8 cellular contexts compared by ENCODE assay signal in genomic region chr10:104120512-104120902, GRCh38. TPM values are rescaled to one million over a fixed set of nuclear protein-coding genes. Genes with fewer than 3 reads are reported as not detected.
A peak's percentile ranks its signal among the peaks of the same experiment; 100 is the strongest.
DNase-seq lines count a peak whose midpoint lies in the region; ATAC-seq and TF ChIP-seq lines count a peak whose summit lies in the region.

No MANE protein-coding gene starts in this region.

- WGBS in testis, 2 donors, result 16 to 28% methylated on average over 2 of the region's 2 CpGs

- peaks cover 33% of the 10 kb centered on the region for H3K4me1 Mint-ChIP-seq in activated CD8-positive, alpha-beta memory T cell treated with anti-CD3 and anti-CD28 coated beads, Interleukin-2, amount 10 ng/mL, durations not matched to agents 7 days and 5 days

- H3K27me3 ChIP-seq in adipocyte (replicated peaks; ENCODE audit: control insufficient read depth, insufficient read depth, low read length) (no peaks in the 10 kb centered on the region), left lung (no peaks in the 10 kb centered on the region), testis (no peaks in the 10 kb centered on the region)

- intact Hi-C loops in left lung (cut with DNase I) (loop anchor here in 1 of 2 donors (10.0 kb wide), 2 partner anchors 76 to 146 kb away; no protein-coding TSS in a partner anchor), testis (cut with DNase I; ENCODE audit: low total_unique reads) (loop anchor here (5.0 kb wide), 1 partner anchor 112 kb away; the partner anchor contains the start of gene CFAP43)

- H3K4me3 ChIP-seq in adipocyte (ENCODE audit: low read length) (peak overlapping the region; percentile 92), left lung (peak overlapping the region in 1 of 2 donors; percentile 61), testis (peak overlapping the region; percentile 80 to 87)

- no peaks in the 10 kb centered on the region for H3K9me3 Mint-ChIP-seq in activated CD8-positive, alpha-beta memory T cell treated with anti-CD3 and anti-CD28 coated beads, Interleukin-2, amount 10 ng/mL, durations not matched to agents 7 days and 5 days (ENCODE audit: low read depth)

- H3K4me1 ChIP-seq in adipocyte (ENCODE audit: control insufficient read depth, insufficient read depth, low read length), result peaks cover 29% of the 10 kb centered on the region
- H3K4me1 ChIP-seq in left lung, result peaks cover 4 to 23% of the 10 kb centered on the region in 2 donors
- H3K4me1 ChIP-seq in testis, result peaks cover 15% of the 10 kb centered on the region

- no peak for TF ChIP-seq CTCF in left lung (IDR thresholded peaks at IDR 0.05)
- no peak for TF ChIP-seq CTCF in testis (IDR thresholded peaks at IDR 0.05)

- peaks cover 7% of the 10 kb centered on the region for H3K27me3 Mint-ChIP-seq in activated CD8-positive, alpha-beta memory T cell treated with anti-CD3 and anti-CD28 coated beads, Interleukin-2, amount 10 ng/mL, durations not matched to agents 7 days and 5 days

- H3K36me3 ChIP-seq in adipocyte (ENCODE audit: control insufficient read depth, insufficient read depth, low read length, severe bottlenecking) (no peaks in the 10 kb centered on the region), left lung (peaks cover 0 to under 1% of the 10 kb centered on the region in 2 donors), testis (ENCODE audit: low read depth, missing control alignments) (no peaks in the 10 kb centered on the region)

- H3K9me3 ChIP-seq in adipocyte (ENCODE audit: control insufficient read depth, low read length) (no peaks in the 10 kb centered on the region), left lung (no peaks in the 10 kb centered on the region), testis (no peaks in the 10 kb centered on the region)

- H3K9ac ChIP-seq in adipocyte (ENCODE audit: low read length), result peak overlapping the region; percentile 97

- peak overlapping the region; percentile 98 to 100 for H3K27ac ChIP-seq in left lung
- H3K27ac ChIP-seq in testis, result peak overlapping the region; percentile 97 to 100

- peak overlapping the region; percentile 97 for H3K27ac Mint-ChIP-seq in activated CD8-positive, alpha-beta memory T cell treated with anti-CD3 and anti-CD28 coated beads, Interleukin-2, amount 10 ng/mL, durations not matched to agents 7 days and 5 days

- peaks cover 10% of the 10 kb centered on the region for H3K36me3 Mint-ChIP-seq in activated CD8-positive, alpha-beta memory T cell treated with anti-CD3 and anti-CD28 coated beads, Interleukin-2, amount 10 ng/mL, durations not matched to agents 7 days and 5 days

- no peak for DNase-seq in activated CD8-positive, alpha-beta memory T cell treated with anti-CD3 and anti-CD28 coated beads, Interleukin-2, amount 10 ng/mL, durations not matched to agents 7 days and 5 days
- no peak for DNase-seq in activated CD8-positive, alpha-beta memory T cell treated with anti-CD3 and anti-CD28 coated beads for 24 hours
- DNase-seq in adipocyte (ENCODE audit: low read depth), result no peak
- DNase-seq in left lung, result no peak
- no peak for DNase-seq in testis
- DNase-seq in amygdala (lab: John Stamatoyannopoulos, UW), result no peak
- DNase-seq in NCI-H1694 (lab: John Stamatoyannopoulos, UW), result no peak
- no peak for DNase-seq in NAMALWA (ENCODE audit: low spot score)

- CTCF ChIA-PET in activated CD8-positive, alpha-beta memory T cell treated with anti-CD3 and anti-CD28 coated beads, Interleukin-2, amount 10 ng/mL, durations not matched to agents 7 days and 5 days (lab: Charles Lee), result interaction anchor here (0.8 to 5.1 kb wide), 13 partner anchors 10 to 233 kb away, joined by 3 to 31 read pairs (median 6); partner anchors contain the start of gene SLK

- no peak for ATAC-seq in activated CD8-positive, alpha-beta memory T cell treated with anti-CD3 and anti-CD28 coated beads, Interleukin-2, amount 10 ng/mL, durations not matched to agents 7 days and 5 days
- no peak for ATAC-seq in left lung

- H3K4me3 Mint-ChIP-seq in activated CD8-positive, alpha-beta memory T cell treated with anti-CD3 and anti-CD28 coated beads, Interleukin-2, amount 10 ng/mL, durations not matched to agents 7 days and 5 days, result peak overlapping the region; percentile 82

- no peak for TF ChIP-seq POLR2A in testis (IDR thresholded peaks at IDR 0.05)

RNA-seq across cellular contexts. Expression of gene SFR1, which starts 1.5 kb away (rescaled TPM):
- 10 to 100 TPM; 14.9 to 17.4 TPM for total RNA-seq in activated CD8-positive, alpha-beta memory T cell treated with anti-CD3 and anti-CD28 coated beads, Interleukin-2, amount 10 ng/mL, durations not matched to agents 7 days and 5 days
- total RNA-seq in left lung, result 1 to 10 TPM; 9.2 to 9.3 TPM
- 10 to 100 TPM; 14.7 to 42.8 TPM for total RNA-seq in testis
- 25.3 TPM for polyA plus RNA-seq in testis (ENCODE audit: insufficient read depth, low read depth, low replicate concordance)

RNA-seq across cellular contexts. Expression of gene COL17A1, which starts 34.8 kb away (rescaled TPM):
- not detected for total RNA-seq in activated CD8-positive, alpha-beta memory T cell treated with anti-CD3 and anti-CD28 coated beads, Interleukin-2, amount 10 ng/mL, durations not matched to agents 7 days and 5 days
- total RNA-seq in left lung, result 10 to 100 TPM in 1 of 2 donors, 1 to 10 TPM in 1; 2.1 to 43.4 TPM
- total RNA-seq in testis, result 10 to 100 TPM in 1 of 2 donors, 1 to 10 TPM in 1; 7.1 to 30.6 TPM
- polyA plus RNA-seq in testis (ENCODE audit: insufficient read depth, low read depth, low replicate concordance), result 17.1 TPM
